In genomic region chr14:94129111-94129757, GRCh38 we compare ENCODE assay signal across 1 cellular context.
TF ChIP-seq lines count a peak whose summit lies in the region.

IFI27L2 (minus strand) TSS chr14:94129604; CDS start chr14:94129564, 40 bp downstream.

TF ChIP-seq in HepG2, 621 proteins besides CTCF, POLR2A, EP300 and RAD21 (continued from another document):
- TF ChIP-seq ZNF513 (CRISPR knock-in tag; conservative IDR thresholded peaks at IDR 0.05), result no peak
- no peak for TF ChIP-seq KDM1A (CRISPR knock-in tag; IDR thresholded peaks at IDR 0.05)
- TF ChIP-seq HNRNPK (IDR thresholded peaks at IDR 0.05; ENCODE audit: low read depth, low read length, poor library complexity, severe bottlenecking), result peak; percentile 18
- no peak for TF ChIP-seq KLF16 (CRISPR knock-in tag; IDR thresholded peaks at IDR 0.05)
- no peak for TF ChIP-seq BCLAF1 (IDR thresholded peaks at IDR 0.05)
- TF ChIP-seq MAF1 (CRISPR knock-in tag; IDR thresholded peaks at IDR 0.05; ENCODE audit: borderline replicate concordance), result 0 out of 2 replicates have a peak, but pooled peaks have one; percentile 22
- no peak for TF ChIP-seq GABPA (IDR thresholded peaks at IDR 0.05; ENCODE audit: low read depth, low read length)
- TF ChIP-seq GABPA (CRISPR knock-in tag; IDR thresholded peaks at IDR 0.05; ENCODE audit: low read depth), result peak; percentile 37; the same call in 1 of the 2 replicates
- peak; percentile 29; the same call in 1 of the 2 replicates for TF ChIP-seq GABPB1 (CRISPR knock-in tag; IDR thresholded peaks at IDR 0.05)
- no peak for TF ChIP-seq ZNF766 (CRISPR knock-in tag; IDR thresholded peaks at IDR 0.05; ENCODE audit: borderline replicate concordance)
- peak; percentile 68 for TF ChIP-seq ZNF574 (CRISPR knock-in tag; IDR thresholded peaks at IDR 0.05)
- peak; percentile 33; the same call in 1 of the 2 replicates for TF ChIP-seq ZNF687 (CRISPR knock-in tag; IDR thresholded peaks at IDR 0.05)
- TF ChIP-seq PCBP1 (IDR thresholded peaks at IDR 0.05; ENCODE audit: borderline replicate concordance, low read depth, low read length), result peak; percentile 77; the same call in 1 of the 2 replicates
- no peak for TF ChIP-seq MXD1 (CRISPR knock-in tag; IDR thresholded peaks at IDR 0.05)
- TF ChIP-seq ARID3A (IDR thresholded peaks at IDR 0.05; ENCODE audit: low read depth, low read length), result no peak
- no peak for TF ChIP-seq MAZ (IDR thresholded peaks at IDR 0.05; ENCODE audit: borderline replicate concordance, low read depth, low read length)
- no peak for TF ChIP-seq MAZ (CRISPR knock-in tag; IDR thresholded peaks at IDR 0.05; ENCODE audit: low read depth)
- TF ChIP-seq MAFK (conservative IDR thresholded peaks at IDR 0.05 in 1 of 2, IDR thresholded peaks at IDR 0.05 in 1 of 2; ENCODE audit: low read length in 2 of 2), result no peak
- 0 out of 2 replicates have a peak, but pooled peaks have one; percentile 17 for TF ChIP-seq SALL1 (CRISPR knock-in tag; IDR thresholded peaks at IDR 0.05)
